ENCODE assay signal across 31 cellular contexts in genomic region chr13:113783482-113783881, GRCh38.
"Had no signal": no experiment of that assay in that cellular context is flagged by ENCODE, and none has a peak within 500 bp of the region (broad histone marks: within the 10 kb centered on the region; RNA-seq: fewer than 3 reads in every experiment).

No MANE protein-coding gene starts in this region.

- ATAC-seq: activated T-cell treated with anti-CD3 and anti-CD28 coated beads, Interleukin-2, amount 50 U/mL, for 4 hours; gastroesophageal sphincter; left colon; psoas muscle; stimulated activated naive CD8-positive, alpha-beta T cell treated with anti-CD3 and anti-CD28 coated beads, Interleukin-15, Interleukin-2, amounts not matched to agents 100 U/mL and 50 U/mL, for 24 hours; T-cell had no signal

- H3K4me1 Mint-ChIP-seq: activated naive CD8-positive, alpha-beta T cell treated with anti-CD3 and anti-CD28 coated beads, Interleukin-2, amount 10 ng/mL, durations not matched to agents 7 days and 5 days; mesothelial cell of epicardium; naive B cell had no signal

- H3K27ac Mint-ChIP-seq: activated naive CD8-positive, alpha-beta T cell treated with anti-CD3 and anti-CD28 coated beads, Interleukin-2, amount 10 ng/mL, durations not matched to agents 7 days and 5 days; activated T-helper 2 cell treated with anti-CD3 and anti-CD28 coated beads, Interferon-gamma antibody, Interleukin-2, Interleukin-4, amounts not matched to agents 10 μg/mL and 5 μg/mL and 100 μg/mL, durations not matched to agents 14 hours and 24 hours and 36 hours; mesothelial cell of epicardium; naive B cell; nephron progenitor cell; T-cell; T-helper 2 cell treated with Interferon-gamma antibody and Interleukin-4, amounts not matched to agents 5 μg/mL and 100 μg/mL, for 36 hours had no signal

- DNase-seq: activated CD4-positive, alpha-beta T cell treated with anti-CD3 and anti-CD28 coated beads for 4 hours; activated CD4-positive, alpha-beta T cell treated with anti-CD3 and anti-CD28 coated beads, Interleukin-2, amount 50 U/mL, for 48 hours; activated CD8-positive, alpha-beta memory T cell treated with anti-CD3 and anti-CD28 coated beads, Interleukin-2, amount 50 U/mL, for 48 hours; activated naive CD4-positive, alpha-beta T cell treated with Interleukin-2 at 50 U/mL for 16 hours; activated naive CD8-positive, alpha-beta T cell treated with anti-CD3 and anti-CD28 coated beads, Interleukin-2, amount 10 ng/mL, durations not matched to agents 7 days and 5 days; activated T-cell treated with anti-CD3 and anti-CD28 coated beads, Interleukin-2, amount 50 U/mL, for 4 hours; brain microvascular endothelial cell; central memory CD4-positive, alpha-beta T cell; erythroblast; hippocampal formation; kidney; left colon; mammary epithelial cell; naive B cell; nephron progenitor cell; psoas muscle; stimulated activated CD4-positive, alpha-beta T cell treated with anti-CD3 and anti-CD28 coated beads, Interleukin-15, amount 100 ng/mL, for 24 hours; stimulated activated CD4-positive, alpha-beta T cell treated with anti-CD3 and anti-CD28 coated beads, Interleukin-2, amount 100 ng/mL, for 24 hours; stimulated activated naive CD8-positive, alpha-beta T cell treated with anti-CD3 and anti-CD28 coated beads, Interleukin-15, Interleukin-2, amounts not matched to agents 100 U/mL and 50 U/mL, for 24 hours; T-cell; testis; trophoblast cell; uterus had no signal

- H3K4me2 ChIP-seq: smooth muscle cell had no signal

- H3K9me3 Mint-ChIP-seq: activated naive CD8-positive, alpha-beta T cell treated with anti-CD3 and anti-CD28 coated beads, Interleukin-2, amount 10 ng/mL, durations not matched to agents 7 days and 5 days; activated T-cell treated with anti-CD3 and anti-CD28 coated beads, Interleukin-2, amount 50 U/mL, for 4 hours; activated T-helper 2 cell treated with anti-CD3 and anti-CD28 coated beads, Interferon-gamma antibody, Interleukin-2, Interleukin-4, amounts not matched to agents 10 μg/mL and 5 μg/mL and 100 μg/mL, durations not matched to agents 14 hours and 24 hours and 36 hours; mesothelial cell of epicardium; naive B cell; T-cell; T-helper 2 cell treated with Interferon-gamma antibody and Interleukin-4, amounts not matched to agents 5 μg/mL and 100 μg/mL, for 36 hours had no signal

- H3K27ac ChIP-seq: brain microvascular endothelial cell, gastroesophageal sphincter, ovary, psoas muscle, testis, uterus, VCaP had no signal

- H3K4me3 Mint-ChIP-seq: activated naive CD8-positive, alpha-beta T cell treated with anti-CD3 and anti-CD28 coated beads, Interleukin-2, amount 10 ng/mL, durations not matched to agents 7 days and 5 days; activated T-cell treated with anti-CD3 and anti-CD28 coated beads, Interleukin-2, amount 50 U/mL, for 4 hours; mesothelial cell of epicardium; naive B cell; nephron progenitor cell; T-cell; T-helper 2 cell treated with Interferon-gamma antibody and Interleukin-4, amounts not matched to agents 5 μg/mL and 100 μg/mL, for 36 hours had no signal

- H3K36me3 Mint-ChIP-seq: activated naive CD8-positive, alpha-beta T cell treated with anti-CD3 and anti-CD28 coated beads, Interleukin-2, amount 10 ng/mL, durations not matched to agents 7 days and 5 days; mesothelial cell of epicardium; T-cell had no signal

- H3K27me3 ChIP-seq: brain microvascular endothelial cell, gastroesophageal sphincter, ovary, testis, uterus had no signal

- FAIRE-seq: astrocyte, kidney had no signal

- H3K4me1 ChIP-seq: gastroesophageal sphincter, psoas muscle, testis, uterus had no signal

- H3K36me3 ChIP-seq: brain microvascular endothelial cell, gastroesophageal sphincter, ovary, uterus had no signal

- H3K9me3 ChIP-seq: gastroesophageal sphincter, ovary, psoas muscle, testis, uterus had no signal

- H3K4me3 ChIP-seq: gastroesophageal sphincter, ovary, psoas muscle, smooth muscle cell, testis, uterus had no signal
